1 cellular context compared by ENCODE assay signal in the genomic region with DNA sequence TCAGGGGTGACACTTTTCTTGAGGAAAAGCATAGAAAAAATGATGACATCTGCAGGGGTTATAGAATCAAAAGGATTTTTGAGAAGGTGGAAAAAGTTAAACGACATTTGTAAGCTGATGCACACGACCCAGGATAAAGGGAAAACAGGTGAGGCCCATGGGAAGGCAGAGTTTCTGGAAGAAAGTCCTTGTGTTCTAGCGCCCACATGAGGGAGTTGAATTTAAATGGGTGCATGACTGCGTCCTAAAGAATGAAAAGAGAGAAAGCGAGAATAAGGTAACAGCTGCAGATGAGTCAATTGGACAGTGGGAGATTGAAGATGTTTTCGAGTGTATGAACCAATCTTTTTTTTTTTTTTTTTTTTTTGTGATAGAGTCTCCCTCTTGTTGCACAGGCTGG.
TF ChIP-seq lines count a peak whose summit lies in the region.

No MANE protein-coding gene starts in this region.

TF ChIP-seq in H1, 55 proteins besides CTCF, POLR2A, EP300 and RAD21:
- TF ChIP-seq POLR2AphosphoS5 (IDR thresholded peaks at IDR 0.05; ENCODE audit: low read depth, low read length), result no peak
- TF ChIP-seq, protein P1, sequence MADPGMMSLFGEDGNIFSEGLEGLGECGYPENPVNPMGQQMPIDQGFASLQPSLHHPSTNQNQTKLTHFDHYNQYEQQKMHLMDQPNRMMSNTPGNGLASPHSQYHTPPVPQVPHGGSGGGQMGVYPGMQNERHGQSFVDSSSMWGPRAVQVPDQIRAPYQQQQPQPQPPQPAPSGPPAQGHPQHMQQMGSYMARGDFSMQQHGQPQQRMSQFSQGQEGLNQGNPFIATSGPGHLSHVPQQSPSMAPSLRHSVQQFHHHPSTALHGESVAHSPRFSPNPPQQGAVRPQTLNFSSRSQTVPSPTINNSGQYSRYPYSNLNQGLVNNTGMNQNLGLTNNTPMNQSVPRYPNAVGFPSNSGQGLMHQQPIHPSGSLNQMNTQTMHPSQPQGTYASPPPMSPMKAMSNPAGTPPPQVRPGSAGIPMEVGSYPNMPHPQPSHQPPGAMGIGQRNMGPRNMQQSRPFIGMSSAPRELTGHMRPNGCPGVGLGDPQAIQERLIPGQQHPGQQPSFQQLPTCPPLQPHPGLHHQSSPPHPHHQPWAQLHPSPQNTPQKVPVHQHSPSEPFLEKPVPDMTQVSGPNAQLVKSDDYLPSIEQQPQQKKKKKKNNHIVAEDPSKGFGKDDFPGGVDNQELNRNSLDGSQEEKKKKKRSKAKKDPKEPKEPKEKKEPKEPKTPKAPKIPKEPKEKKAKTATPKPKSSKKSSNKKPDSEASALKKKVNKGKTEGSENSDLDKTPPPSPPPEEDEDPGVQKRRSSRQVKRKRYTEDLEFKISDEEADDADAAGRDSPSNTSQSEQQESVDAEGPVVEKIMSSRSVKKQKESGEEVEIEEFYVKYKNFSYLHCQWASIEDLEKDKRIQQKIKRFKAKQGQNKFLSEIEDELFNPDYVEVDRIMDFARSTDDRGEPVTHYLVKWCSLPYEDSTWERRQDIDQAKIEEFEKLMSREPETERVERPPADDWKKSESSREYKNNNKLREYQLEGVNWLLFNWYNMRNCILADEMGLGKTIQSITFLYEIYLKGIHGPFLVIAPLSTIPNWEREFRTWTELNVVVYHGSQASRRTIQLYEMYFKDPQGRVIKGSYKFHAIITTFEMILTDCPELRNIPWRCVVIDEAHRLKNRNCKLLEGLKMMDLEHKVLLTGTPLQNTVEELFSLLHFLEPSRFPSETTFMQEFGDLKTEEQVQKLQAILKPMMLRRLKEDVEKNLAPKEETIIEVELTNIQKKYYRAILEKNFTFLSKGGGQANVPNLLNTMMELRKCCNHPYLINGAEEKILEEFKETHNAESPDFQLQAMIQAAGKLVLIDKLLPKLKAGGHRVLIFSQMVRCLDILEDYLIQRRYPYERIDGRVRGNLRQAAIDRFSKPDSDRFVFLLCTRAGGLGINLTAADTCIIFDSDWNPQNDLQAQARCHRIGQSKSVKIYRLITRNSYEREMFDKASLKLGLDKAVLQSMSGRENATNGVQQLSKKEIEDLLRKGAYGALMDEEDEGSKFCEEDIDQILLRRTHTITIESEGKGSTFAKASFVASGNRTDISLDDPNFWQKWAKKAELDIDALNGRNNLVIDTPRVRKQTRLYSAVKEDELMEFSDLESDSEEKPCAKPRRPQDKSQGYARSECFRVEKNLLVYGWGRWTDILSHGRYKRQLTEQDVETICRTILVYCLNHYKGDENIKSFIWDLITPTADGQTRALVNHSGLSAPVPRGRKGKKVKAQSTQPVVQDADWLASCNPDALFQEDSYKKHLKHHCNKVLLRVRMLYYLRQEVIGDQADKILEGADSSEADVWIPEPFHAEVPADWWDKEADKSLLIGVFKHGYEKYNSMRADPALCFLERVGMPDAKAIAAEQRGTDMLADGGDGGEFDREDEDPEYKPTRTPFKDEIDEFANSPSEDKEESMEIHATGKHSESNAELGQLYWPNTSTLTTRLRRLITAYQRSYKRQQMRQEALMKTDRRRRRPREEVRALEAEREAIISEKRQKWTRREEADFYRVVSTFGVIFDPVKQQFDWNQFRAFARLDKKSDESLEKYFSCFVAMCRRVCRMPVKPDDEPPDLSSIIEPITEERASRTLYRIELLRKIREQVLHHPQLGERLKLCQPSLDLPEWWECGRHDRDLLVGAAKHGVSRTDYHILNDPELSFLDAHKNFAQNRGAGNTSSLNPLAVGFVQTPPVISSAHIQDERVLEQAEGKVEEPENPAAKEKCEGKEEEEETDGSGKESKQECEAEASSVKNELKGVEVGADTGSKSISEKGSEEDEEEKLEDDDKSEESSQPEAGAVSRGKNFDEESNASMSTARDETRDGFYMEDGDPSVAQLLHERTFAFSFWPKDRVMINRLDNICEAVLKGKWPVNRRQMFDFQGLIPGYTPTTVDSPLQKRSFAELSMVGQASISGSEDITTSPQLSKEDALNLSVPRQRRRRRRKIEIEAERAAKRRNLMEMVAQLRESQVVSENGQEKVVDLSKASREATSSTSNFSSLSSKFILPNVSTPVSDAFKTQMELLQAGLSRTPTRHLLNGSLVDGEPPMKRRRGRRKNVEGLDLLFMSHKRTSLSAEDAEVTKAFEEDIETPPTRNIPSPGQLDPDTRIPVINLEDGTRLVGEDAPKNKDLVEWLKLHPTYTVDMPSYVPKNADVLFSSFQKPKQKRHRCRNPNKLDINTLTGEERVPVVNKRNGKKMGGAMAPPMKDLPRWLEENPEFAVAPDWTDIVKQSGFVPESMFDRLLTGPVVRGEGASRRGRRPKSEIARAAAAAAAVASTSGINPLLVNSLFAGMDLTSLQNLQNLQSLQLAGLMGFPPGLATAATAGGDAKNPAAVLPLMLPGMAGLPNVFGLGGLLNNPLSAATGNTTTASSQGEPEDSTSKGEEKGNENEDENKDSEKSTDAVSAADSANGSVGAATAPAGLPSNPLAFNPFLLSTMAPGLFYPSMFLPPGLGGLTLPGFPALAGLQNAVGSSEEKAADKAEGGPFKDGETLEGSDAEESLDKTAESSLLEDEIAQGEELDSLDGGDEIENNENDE (IDR thresholded peaks at IDR 0.05; ENCODE audit: insufficient replicate concordance, low read length), result no peak
- TF ChIP-seq SIX5 (IDR thresholded peaks at IDR 0.05; ENCODE audit: low read depth, low read length), result no peak
- TF ChIP-seq RNF2 (IDR thresholded peaks at IDR 0.05; ENCODE audit: borderline replicate concordance, low read depth, low read length, missing control alignments, poor library complexity, severe bottlenecking), result no peak
- TF ChIP-seq SRF (IDR thresholded peaks at IDR 0.05; ENCODE audit: low read depth, low read length), result no peak
- no peak for TF ChIP-seq SP2 (IDR thresholded peaks at IDR 0.05; ENCODE audit: low read length)
- TF ChIP-seq YY1 (IDR thresholded peaks at IDR 0.05; ENCODE audit: low read depth, low read length), result no peak
- no peak for TF ChIP-seq ZNF274 (IDR thresholded peaks at IDR 0.05; ENCODE audit: borderline replicate concordance, extremely low read depth, low read length)
- TF ChIP-seq ASH2L (IDR thresholded peaks at IDR 0.05; ENCODE audit: low read length), result no peak
